In genomic region chr2:38076250-38076709, GRCh38 we compare ENCODE assay signal across 8 cellular contexts. TPM values are rescaled to one million over a fixed set of nuclear protein-coding genes. Genes with fewer than 3 reads are reported as not detected.
DNase-seq lines count a peak whose midpoint lies in the region; ATAC-seq and TF ChIP-seq lines count a peak whose summit lies in the region.

No MANE protein-coding gene starts in this region.

- peak overlapping the region; percentile 81 for H3K4me3 Mint-ChIP-seq in activated naive CD8-positive, alpha-beta T cell

- TF ChIP-seq CTCF in psoas muscle (IDR thresholded peaks at IDR 0.05) = peak; percentile 16

- peak; percentile 57 for DNase-seq in stimulated activated naive CD4-positive, alpha-beta T cell treated with Interleukin-2 at 50 U/mL for 16 hours (lab: John Stamatoyannopoulos, UW)
- DNase-seq in stimulated activated naive CD4-positive, alpha-beta T cell (lab: John Stamatoyannopoulos, UW) = no peak
- DNase-seq in NCI-H345 (lab: John Stamatoyannopoulos, UW) (peak; percentile 76), left cardiac atrium (peak; percentile 83), psoas muscle (peak; percentile 78 to 85), cerebellum (ENCODE audit: low spot score) (no peak)

- intact Hi-C loops in left cardiac atrium (cut with DNase I) = no loop called here
- intact Hi-C loops in psoas muscle (cut with DNase I) = loop anchor here in 1 of 2 donors (1.0 to 10.0 kb wide), 2 partner anchors 91 to 198 kb away; no protein-coding TSS in a partner anchor

- H3K27ac ChIP-seq in psoas muscle = peak overlapping the region; percentile 77

- no peaks in the 10 kb centered on the region for H3K9me3 Mint-ChIP-seq in activated naive CD8-positive, alpha-beta T cell (ENCODE audit: low read depth)

- 0 to 1% (median 0%) methylated on average over 30 to 39 of the region's 39 CpGs for WGBS in psoas muscle, 3 donors

- H3K27ac Mint-ChIP-seq in activated naive CD8-positive, alpha-beta T cell = peak overlapping the region; percentile 89

- H3K36me3 Mint-ChIP-seq in activated naive CD8-positive, alpha-beta T cell = no peaks in the 10 kb centered on the region

- ATAC-seq in HG02840 (IDR thresholded peaks at IDR 0.05; ENCODE audit: low FRiP score, unreplicated experiment) = peak; percentile 38
- ATAC-seq in left cardiac atrium = peak; percentile 66 to 68
- ATAC-seq in psoas muscle = peak; percentile 72 to 77 (median 74)

- peaks cover 0 to 34% (median 25%) of the 10 kb centered on the region in 3 donors for H3K27me3 ChIP-seq in psoas muscle (ENCODE audit: insufficient read depth in 3 of 3, low read length in 2 of 3)

- peaks cover 18% of the 10 kb centered on the region for H3K4me1 Mint-ChIP-seq in activated naive CD8-positive, alpha-beta T cell (ENCODE audit: low read depth)

- no peaks in the 10 kb centered on the region for H3K9me3 ChIP-seq in psoas muscle

- peaks cover 25% of the 10 kb centered on the region for H3K4me1 ChIP-seq in psoas muscle

- H3K4me3 ChIP-seq in psoas muscle = peak overlapping the region; percentile 70

- no peaks in the 10 kb centered on the region for H3K36me3 ChIP-seq in psoas muscle (ENCODE audit: insufficient read depth in 1 of 2, low read depth in 1 of 2)

- peaks cover 27% of the 10 kb centered on the region for H3K27me3 Mint-ChIP-seq in activated naive CD8-positive, alpha-beta T cell

RNA-seq across cellular contexts. Expression of gene CYP1B1, which starts 0.3 kb away (rescaled TPM):
- total RNA-seq in left cardiac atrium (100 to 1,000 TPM in 1 of 2 donors, 10 to 100 TPM in 1; 46.1 to 115 TPM), psoas muscle (10 to 100 TPM in 3 of 4 donors, 1 to 10 TPM in 1; 6.8 to 53.1 (median 19.6) TPM), cerebellum (23.7 TPM)
- polyA plus RNA-seq in psoas muscle = 1 to 10 TPM; 1.1 to 5.0 (median 4.2) TPM

Comparison
In these comparisons a context has a peak if more than half of its experiments do, and no peak if none do; other contexts are left out.
1. DNase-seq: peak in stimulated activated naive CD4-positive, alpha-beta T cell treated with Interleukin-2 at 50 U/mL for 16 hours (single experiment), NCI-H345 (single experiment), left cardiac atrium (single experiment) and psoas muscle (2 of 2); none in stimulated activated naive CD4-positive, alpha-beta T cell (0 of 6) and cerebellum (single experiment).
2. Peak in every context shown above with its lines, with median percentiles within 50 percentile points of each other: ATAC-seq.